In genomic region chr1:161044908-161045748, GRCh38 we compare ENCODE assay signal across 8 cellular contexts. TPM values are rescaled to one million over a fixed set of nuclear protein-coding genes. Genes with fewer than 3 reads are reported as not detected.
A peak's percentile ranks its signal among the peaks of the same experiment; 100 is the strongest.
DNase-seq lines count a peak whose midpoint lies in the region; ATAC-seq and TF ChIP-seq lines count a peak whose summit lies in the region.

No MANE protein-coding gene starts in this region.

- DNase-seq in COLO829 (ENCODE audit: low spot score) (peak; percentile 69), NOMO-1 (lab: John Stamatoyannopoulos, UW; ENCODE audit: unreplicated experiment in 2 of 2) (peak; percentile 83 to 98), erythroblast (lab: John Stamatoyannopoulos, UW) (peak; percentile 83 to 85), mucosa of descending colon (peak; percentile 77 to 87 (median 81)), stromal cell of bone marrow (ENCODE audit: low read depth) (peak; percentile 44)
- peak; percentile 83 for DNase-seq in activated CD8-positive, alpha-beta memory T cell treated with anti-CD3 and anti-CD28 coated beads, Interleukin-2, amount 50 U/mL, for 48 hours

- peak; percentile 47 for ATAC-seq in GM19438 (IDR thresholded peaks at IDR 0.05; ENCODE audit: low read depth, unreplicated experiment)
- peak; percentile 42 for ATAC-seq in HG03521 (IDR thresholded peaks at IDR 0.05; ENCODE audit: unreplicated experiment)
- peak; percentile 73 for ATAC-seq in mucosa of descending colon

- intact Hi-C loops in mucosa of descending colon (cut with DNase I, micrococcal nuclease) = loop anchor here in 1 of 2 donors (5.0 kb wide), 1 partner anchor 52 kb away; the partner anchor contains the start of gene KLHDC9

- TF ChIP-seq POLR2A in erythroblast (IDR thresholded peaks at IDR 0.05; ENCODE audit: low read length) = no peak

- peaks cover 10% of the 10 kb centered on the region for H3K4me1 ChIP-seq in mucosa of descending colon (ENCODE audit: low read depth)

- peak overlapping the region; percentile 74 for H3K4me3 ChIP-seq in mucosa of descending colon

- no peak for TF ChIP-seq CTCF in mucosa of descending colon (IDR thresholded peaks at IDR 0.05)

- peaks cover 17% of the 10 kb centered on the region for H3K36me3 ChIP-seq in mucosa of descending colon (ENCODE audit: low read depth)

- peaks cover 3% of the 10 kb centered on the region for H3K9me3 ChIP-seq in mucosa of descending colon

RNA-seq across cellular contexts. Expression of gene USF1, which starts 0.6 kb away (rescaled TPM):
- 10 to 100 TPM; 66.8 to 80.5 (median 71.7) TPM for total RNA-seq in mucosa of descending colon

RNA-seq across cellular contexts. Expression of gene TSTD1, which starts 6.4 kb away (rescaled TPM):
- total RNA-seq in mucosa of descending colon = 100 to 1,000 TPM in 1 of 3 donors, 10 to 100 TPM in 2; 48.9 to 105 (median 80.1) TPM

RNA-seq across cellular contexts. Expression of gene F11R, which starts 24.2 kb away (rescaled TPM):
- total RNA-seq in mucosa of descending colon = 100 to 1,000 TPM in 2 of 3 donors, 10 to 100 TPM in 1; 84.0 to 222 (median 157) TPM

RNA-seq across cellular contexts. Expression of gene ARHGAP30, which starts 24.6 kb away (rescaled TPM):
- 1 to 10 TPM; 3.8 to 9.0 (median 8.1) TPM for total RNA-seq in mucosa of descending colon

RNA-seq across cellular contexts. Expression of gene NECTIN4, which starts 44.2 kb away (rescaled TPM):
- total RNA-seq in mucosa of descending colon = 1 to 10 TPM; 1.6 to 5.4 (median 4.6) TPM

Comparison
In these comparisons a context has a peak if more than half of its experiments do, and no peak if none do; other contexts are left out.
1. Peak in every context shown above with its lines: DNase-seq, ATAC-seq and H3K4me3 ChIP-seq.